Comparison of ENCODE assay signal across 8 cellular contexts in the genomic region with DNA sequence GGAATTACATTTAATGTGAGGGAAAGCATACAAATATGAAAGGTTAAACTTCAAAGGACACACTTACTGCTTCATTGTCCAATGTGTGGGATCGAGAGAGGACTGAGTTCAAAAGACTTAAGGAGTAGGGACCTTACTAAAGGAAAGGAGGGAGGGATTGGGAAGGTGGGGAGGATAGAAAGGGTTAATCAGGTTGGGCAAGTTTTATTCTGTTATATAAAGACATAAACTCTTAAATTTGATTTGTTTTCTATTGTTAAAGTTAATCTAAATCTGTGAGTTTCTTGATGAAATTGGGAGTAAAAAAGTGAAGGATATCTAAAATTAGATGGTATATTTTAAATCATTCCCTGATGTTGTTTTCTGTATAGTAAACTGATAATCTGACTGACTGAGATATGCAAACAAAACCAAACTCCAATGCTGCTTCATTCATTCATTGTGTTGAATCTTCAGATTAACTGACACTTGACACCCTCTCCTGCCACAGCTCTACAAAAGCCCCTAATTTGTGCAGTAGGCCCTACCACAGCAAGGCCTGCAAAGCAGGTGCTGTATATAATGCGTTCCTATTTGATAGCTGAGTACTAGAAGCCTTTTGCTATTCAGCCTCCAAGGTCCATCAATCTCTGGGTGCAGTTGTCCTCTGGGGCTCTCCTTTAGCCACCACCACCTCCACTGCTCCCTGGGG. TPM values are rescaled to one million over a fixed set of nuclear protein-coding genes. Genes with fewer than 3 reads are reported as not detected.
DNase-seq lines count a peak whose midpoint lies in the region; ATAC-seq, FAIRE-seq and TF ChIP-seq lines count a peak whose summit lies in the region.

No MANE protein-coding gene starts in this region.

- H3K9me2 ChIP-seq in SU-DHL-6 (replicated peaks; ENCODE audit: insufficient read depth, low read length) = no peaks in the 10 kb centered on the region

- peaks cover 79% of the 10 kb centered on the region for H3F3A ChIP-seq in SU-DHL-6 (ENCODE audit: insufficient read depth)

- H3K9me3 ChIP-seq in SU-DHL-6 (ENCODE audit: insufficient read depth, low read length) = no peaks in the 10 kb centered on the region
- H3K9me3 ChIP-seq in neuronal stem cell (replicated peaks in 1 of 2; ENCODE audit: control insufficient read depth in 2 of 2, insufficient read depth in 1 of 2, low read depth in 1 of 2, low read length in 2 of 2) = no peaks in the 10 kb centered on the region
- H3K9me3 ChIP-seq in effector memory CD4-positive, alpha-beta T cell (ENCODE audit: control insufficient read depth, low read length) = no peaks in the 10 kb centered on the region

- peaks cover 13% of the 10 kb centered on the region for H4K20me1 ChIP-seq in SU-DHL-6 (ENCODE audit: low read depth, low read length)

- no peak overlapping the region for H4K91ac ChIP-seq in neuronal stem cell (ENCODE audit: low read depth, low read length, poor library complexity)

- no peaks in the 10 kb centered on the region for H3K27me3 ChIP-seq in SU-DHL-6 (ENCODE audit: low read length)
- no peaks in the 10 kb centered on the region for H3K27me3 ChIP-seq in neuronal stem cell (ENCODE audit: control insufficient read depth in 3 of 3, insufficient read depth in 3 of 3, low read depth in 1 of 3, low read length in 3 of 3)
- H3K27me3 ChIP-seq in effector memory CD4-positive, alpha-beta T cell (replicated peaks; ENCODE audit: control insufficient read depth, insufficient read depth, low read length, poor library complexity, severe bottlenecking) = no peaks in the 10 kb centered on the region

- peaks cover 4 to 6% of the 10 kb centered on the region in 2 donors for H3K4me1 ChIP-seq in neuronal stem cell (ENCODE audit: control insufficient read depth in 2 of 2, insufficient read depth in 1 of 2, low read depth in 1 of 2, low read length in 2 of 2)
- H3K4me1 ChIP-seq in effector memory CD4-positive, alpha-beta T cell (ENCODE audit: control insufficient read depth, insufficient read depth, low read length, poor library complexity, severe bottlenecking) = peaks cover 17% of the 10 kb centered on the region

- WGBS in neuronal stem cell (ENCODE audit: extremely low coverage in 2 of 2, insufficient read length in 2 of 2, insufficient replicate concordance in 1 of 2), 2 donors = no CpG with 5 or more reads among the region's 2 CpGs

- H3K79me1 ChIP-seq in neuronal stem cell (ENCODE audit: low read depth, low read length) = no peaks in the 10 kb centered on the region

- no peak for DNase-seq in GM12892 (ENCODE audit: insufficient read length)
- peak; percentile 52 for DNase-seq in HuH-7 (ENCODE audit: low spot score)
- DNase-seq in neuronal stem cell (ENCODE audit: low spot score) = peak; percentile 43
- DNase-seq in effector memory CD4-positive, alpha-beta T cell = no peak
- no peak for DNase-seq in stimulated activated CD4-positive, alpha-beta T cell treated with anti-CD3 and anti-CD28 coated beads, Interleukin-2, amount 100 ng/mL, for 24 hours

- peak overlapping the region; percentile 100 for H3K27ac ChIP-seq in SU-DHL-6 (ENCODE audit: low read depth, low read length)
- peak overlapping the region; percentile 50 for H3K27ac ChIP-seq in neuronal stem cell (replicated peaks; ENCODE audit: low read length)
- no peak overlapping the region for H3K27ac ChIP-seq in effector memory CD4-positive, alpha-beta T cell (ENCODE audit: insufficient read depth, low read length, poor library complexity, severe bottlenecking)

- no peak overlapping the region for H3K23ac ChIP-seq in neuronal stem cell (ENCODE audit: low read depth, low read length, poor library complexity)

- TF ChIP-seq POLR2A in GM12892 (IDR thresholded peaks at IDR 0.05; ENCODE audit: low read depth, low read length) = 0 out of 2 replicates have a peak, but pooled peaks have one; percentile 27

- H4K8ac ChIP-seq in neuronal stem cell (ENCODE audit: low read depth, low read length) = no peak overlapping the region

- no peak overlapping the region for H2BK120ac ChIP-seq in neuronal stem cell (ENCODE audit: low read depth, low read length)

- no peak for TF ChIP-seq CTCF in SU-DHL-6 (IDR thresholded peaks at IDR 0.05; ENCODE audit: insufficient read depth, low read length, poor library complexity, severe bottlenecking)

- H2BK15ac ChIP-seq in neuronal stem cell (ENCODE audit: low read length) = no peak overlapping the region

- H2AFZ ChIP-seq in SU-DHL-6 (ENCODE audit: low read depth, low read length, severe bottlenecking) (no peak overlapping the region), neuronal stem cell (ENCODE audit: low read length) (no peak overlapping the region)

- no peak overlapping the region for H3K18ac ChIP-seq in neuronal stem cell (ENCODE audit: low read length)

- no peak overlapping the region for H2BK12ac ChIP-seq in neuronal stem cell (ENCODE audit: low read length)

- ATAC-seq in GM19467 (IDR thresholded peaks at IDR 0.05; ENCODE audit: unreplicated experiment) (no peak), HG03097 (IDR thresholded peaks at IDR 0.05; ENCODE audit: low FRiP score, unreplicated experiment) (no peak)

- H3K4ac ChIP-seq in neuronal stem cell (ENCODE audit: low read length) = no peak overlapping the region

- no peak overlapping the region for H3K14ac ChIP-seq in neuronal stem cell (ENCODE audit: low read length)

- no peak overlapping the region for H2AK5ac ChIP-seq in neuronal stem cell (ENCODE audit: low read depth, low read length)

- H3K36me3 ChIP-seq in SU-DHL-6 (ENCODE audit: low read length) = peaks cover 23% of the 10 kb centered on the region
- H3K36me3 ChIP-seq in neuronal stem cell (replicated peaks in 1 of 2; ENCODE audit: control insufficient read depth in 2 of 2, insufficient read depth in 2 of 2, low read length in 2 of 2) = peaks cover 0 to 3% of the 10 kb centered on the region in 2 donors
- no peaks in the 10 kb centered on the region for H3K36me3 ChIP-seq in effector memory CD4-positive, alpha-beta T cell (ENCODE audit: control insufficient read depth, insufficient read depth, low read length)

- H2BK5ac ChIP-seq in neuronal stem cell (ENCODE audit: low read length) = no peak overlapping the region

- H3K9ac ChIP-seq in SU-DHL-6 (ENCODE audit: low read length) = peak overlapping the region; percentile 97
- H3K9ac ChIP-seq in neuronal stem cell (ENCODE audit: low read depth, low read length, poor library complexity) = no peak overlapping the region

- H3K4me2 ChIP-seq in SU-DHL-6 (ENCODE audit: low read depth, low read length, poor library complexity, severe bottlenecking) = peak overlapping the region; percentile 100
- no peak overlapping the region for H3K4me2 ChIP-seq in neuronal stem cell (ENCODE audit: insufficient read depth, low read length, poor library complexity, severe bottlenecking)

- peak; percentile 81 for FAIRE-seq in GM12892 (lab: Jason Lieb, UNC)

- H3K4me3 ChIP-seq in SU-DHL-6 (ENCODE audit: insufficient read depth, low read length, poor library complexity, severe bottlenecking) = peak overlapping the region; percentile 96
- H3K4me3 ChIP-seq in neuronal stem cell (ENCODE audit: low read length in 2 of 2) = no peak overlapping the region
- H3K4me3 ChIP-seq in effector memory CD4-positive, alpha-beta T cell (ENCODE audit: insufficient read depth, low read depth, low read length, poor library complexity, severe bottlenecking) = no peak overlapping the region

- H3K79me2 ChIP-seq in SU-DHL-6 (ENCODE audit: insufficient read depth, low read length) = peaks cover 55% of the 10 kb centered on the region

RNA-seq across cellular contexts. Expression of a gene that starts 1.3 kb away (rescaled TPM):
- polyA plus RNA-seq in GM12892 (2012; ENCODE audit: missing spikeins) = 79.4 TPM
- polyA plus RNA-seq in neuronal stem cell (2013, experiment 1 of 2) = 30.2 TPM
- 31.5 TPM for polyA plus RNA-seq in neuronal stem cell (2013, experiment 2 of 2)

RNA-seq across cellular contexts. Expression of a gene that starts 38.7 kb away (rescaled TPM):
- polyA plus RNA-seq in GM12892 (2012; ENCODE audit: missing spikeins) = 0.51 TPM
- 0.11 TPM for polyA plus RNA-seq in neuronal stem cell (2013, experiment 1 of 2)
- polyA plus RNA-seq in neuronal stem cell (2013, experiment 2 of 2) = 0.08 TPM

RNA-seq across cellular contexts. Expression of a gene that starts 58.2 kb away (rescaled TPM):
- 29.6 TPM for polyA plus RNA-seq in GM12892 (2012; ENCODE audit: missing spikeins)
- 7.7 TPM for polyA plus RNA-seq in neuronal stem cell (2013, experiment 1 of 2)
- polyA plus RNA-seq in neuronal stem cell (2013, experiment 2 of 2) = 7.7 TPM

Comparison
In these comparisons a context has a peak if more than half of its experiments do, and no peak if none do; other contexts are left out.
1. DNase-seq: peak in HuH-7 (single experiment) and neuronal stem cell (single experiment); none in GM12892 (single experiment), effector memory CD4-positive, alpha-beta T cell (0 of 3) and stimulated activated CD4-positive, alpha-beta T cell treated with anti-CD3 and anti-CD28 coated beads, Interleukin-2, amount 100 ng/mL, for 24 hours (0 of 2).